23 cellular contexts compared by ENCODE assay signal in the genomic region with DNA sequence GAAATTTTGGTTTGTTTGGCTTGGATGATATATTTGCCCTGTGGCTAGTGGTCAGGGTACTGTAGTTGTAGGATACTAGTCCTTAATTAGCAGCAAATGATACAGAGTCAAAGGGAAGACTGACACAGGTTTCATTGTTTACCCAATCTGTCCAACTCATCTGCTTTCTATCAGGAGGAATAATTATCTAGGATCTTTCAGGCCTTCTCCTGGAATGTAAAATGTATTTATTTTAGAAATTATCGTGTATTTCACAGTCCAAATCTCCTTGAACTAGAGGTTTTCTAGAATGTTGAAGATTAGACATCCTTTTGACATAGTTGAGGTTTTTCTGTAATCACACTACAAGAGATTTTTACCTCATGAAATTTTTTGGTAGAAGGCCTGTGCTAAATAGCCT.
"Had no signal": no experiment of that assay in that cellular context is flagged by ENCODE, and none has a peak within 500 bp of the region (broad histone marks: within the 10 kb centered on the region; RNA-seq: fewer than 3 reads in every experiment).

No MANE protein-coding gene starts in this region.

- H3K9me3 ChIP-seq: gastroesophageal sphincter, left ventricle myocardium inferior, ovary, prostate gland, right atrium auricular region, thyroid gland had no signal

- H3K27ac ChIP-seq: gastroesophageal sphincter, left ventricle myocardium inferior, ovary, prostate gland, right atrium auricular region, thyroid gland, WERI-Rb-1 had no signal

- DNase-seq: activated CD4-positive, alpha-beta T cell treated with anti-CD3 and anti-CD28 coated beads for 1 hour; activated CD4-positive, alpha-beta T cell treated with anti-CD3 and anti-CD28 coated beads, Interleukin-2, amount 50 U/mL, for 1 hour; activated CD8-positive, alpha-beta T cell treated with anti-CD3 and anti-CD28 coated beads, Interleukin-2, amount 10 ng/mL, durations not matched to agents 7 days and 5 days; activated gamma-delta T cell; activated naive CD4-positive, alpha-beta T cell treated with anti-CD3 and anti-CD28 coated beads, Interleukin-2, amount 50 U/mL, for 16 hours; activated naive CD8-positive, alpha-beta T cell treated with anti-CD3 and anti-CD28 coated beads, Interleukin-2, amount 50 U/mL, for 24 hours; aorta; central memory CD4-positive, alpha-beta T cell; dermis blood vessel endothelial cell; effector CD8-positive, alpha-beta T cell; head of caudate nucleus; hypothalamus; left ventricle myocardium inferior; midbrain; natural killer cell; ovary; stimulated activated CD4-positive, alpha-beta T cell treated with anti-CD3 and anti-CD28 coated beads, Interleukin-4, amount 100 ng/mL, for 24 hours; stimulated activated naive CD8-positive, alpha-beta T cell treated with anti-CD3 and anti-CD28 coated beads, Interleukin-15, Interleukin-2, amounts not matched to agents 100 U/mL and 50 U/mL, for 24 hours; thyroid gland; WERI-Rb-1 had no signal

- H3K27me3 ChIP-seq: gastroesophageal sphincter, ovary, right atrium auricular region, thyroid gland had no signal

- H3K36me3 ChIP-seq: gastroesophageal sphincter, left ventricle myocardium inferior, ovary, prostate gland, right atrium auricular region, thyroid gland, WERI-Rb-1 had no signal

- H3K4me3 ChIP-seq: gastroesophageal sphincter, left ventricle myocardium inferior, ovary, prostate gland, right atrium auricular region, thyroid gland had no signal

- ATAC-seq: activated CD8-positive, alpha-beta T cell treated with anti-CD3 and anti-CD28 coated beads, Interleukin-2, amount 10 ng/mL, durations not matched to agents 7 days and 5 days; activated naive CD8-positive, alpha-beta T cell treated with anti-CD3 and anti-CD28 coated beads, Interleukin-2, amount 50 U/mL, for 24 hours; gastroesophageal sphincter; natural killer cell; stimulated activated naive CD8-positive, alpha-beta T cell treated with anti-CD3 and anti-CD28 coated beads, Interleukin-15, Interleukin-2, amounts not matched to agents 100 U/mL and 50 U/mL, for 24 hours had no signal

- H3K4me1 ChIP-seq: gastroesophageal sphincter, left ventricle myocardium inferior, prostate gland, right atrium auricular region, thyroid gland had no signal
